Comparison of ENCODE assay signal across 18 cellular contexts in genomic region chr1:63626222-63626621, GRCh38. TPM values are rescaled to one million over a fixed set of nuclear protein-coding genes. Genes with fewer than 3 reads are reported as not detected.
DNase-seq lines count a peak whose midpoint lies in the region; ATAC-seq and TF ChIP-seq lines count a peak whose summit lies in the region.
"Had no signal": no experiment of that assay in that cellular context is flagged by ENCODE, and none has a peak within 500 bp of the region (broad histone marks: within the 10 kb centered on the region; RNA-seq: fewer than 3 reads in every experiment).

No MANE protein-coding gene starts in this region.

- H3K4me1 ChIP-seq in Loucy (ENCODE audit: insufficient read depth, low read length, poor library complexity, severe bottlenecking) (peaks cover 16% of the 10 kb centered on the region), adipocyte (ENCODE audit: control insufficient read depth, insufficient read depth, low read length) (peaks cover 75% of the 10 kb centered on the region), psoas muscle (peaks cover 66% of the 10 kb centered on the region), vagina (peaks cover 10% of the 10 kb centered on the region)

- peaks cover 12% of the 10 kb centered on the region; the same call in 1 of the 2 replicates for H3K79me2 ChIP-seq in Loucy (ENCODE audit: insufficient read depth, low read length)

- DNase-seq in adipocyte (ENCODE audit: low read depth) (peak; percentile 57), fibroblast of villous mesenchyme (ENCODE audit: low read depth) (peak; percentile 48), psoas muscle (no peak), NCI-H187 (lab: John Stamatoyannopoulos, UW) (no peak), vagina (ENCODE audit: extremely low spot score in 2 of 2) (no peak)
- DNase-seq: ACHN; activated CD8-positive, alpha-beta T cell treated with anti-CD3 and anti-CD28 coated beads, Interleukin-2, amount 10 ng/mL, durations not matched to agents 7 days and 5 days; central memory CD4-positive, alpha-beta T cell; H7; head of caudate nucleus; NCI-H1105 treated with DMSO at 0.1 percent for 48 hours; NCI-H2081; NCI-H774; stimulated activated naive CD4-positive, alpha-beta T cell; T-helper 2 cell had no signal

- H3K4me3 ChIP-seq in Loucy (ENCODE audit: low read length, poor library complexity, severe bottlenecking) (no peak overlapping the region), adipocyte (ENCODE audit: low read length) (peak overlapping the region; percentile 21), fibroblast of villous mesenchyme (ENCODE audit: low read depth, low read length) (no peak overlapping the region), psoas muscle (peak overlapping the region; percentile 60), vagina (no peak overlapping the region)
- H3K4me3 ChIP-seq: ascending aorta had no signal

- H3K9me2 ChIP-seq in Loucy (replicated peaks; ENCODE audit: low read depth, low read length): no peaks in the 10 kb centered on the region

- TF ChIP-seq CTCF in Loucy (conservative IDR thresholded peaks at IDR 0.05; ENCODE audit: low read length): no peak
- TF ChIP-seq CTCF in fibroblast of villous mesenchyme (IDR thresholded peaks at IDR 0.05; ENCODE audit: insufficient read depth, low read depth, low read length): no peak
- TF ChIP-seq CTCF in psoas muscle (IDR thresholded peaks at IDR 0.05): no peak
- no peak for TF ChIP-seq CTCF in vagina (IDR thresholded peaks at IDR 0.05)

- H3K27ac ChIP-seq in psoas muscle (peak overlapping the region; percentile 81), vagina (no peak overlapping the region)
- H3K27ac ChIP-seq: ascending aorta had no signal

- H2AFZ ChIP-seq in Loucy (ENCODE audit: low read length): no peak overlapping the region

- H3F3A ChIP-seq in Loucy (ENCODE audit: low read depth): no peaks in the 10 kb centered on the region

- no peaks in the 10 kb centered on the region for H3K27me3 ChIP-seq in Loucy (ENCODE audit: insufficient read depth, low read length, poor library complexity, severe bottlenecking)
- H3K27me3 ChIP-seq in adipocyte (replicated peaks; ENCODE audit: control insufficient read depth, insufficient read depth, low read length): no peaks in the 10 kb centered on the region
- no peaks in the 10 kb centered on the region for H3K27me3 ChIP-seq in psoas muscle (ENCODE audit: insufficient read depth in 3 of 3, low read length in 2 of 3)
- H3K27me3 ChIP-seq in vagina: no peaks in the 10 kb centered on the region
- H3K27me3 ChIP-seq: ascending aorta had no signal

- no peaks in the 10 kb centered on the region for H3K9me3 ChIP-seq in Loucy (ENCODE audit: insufficient read depth, low read depth, low read length)
- H3K9me3 ChIP-seq in adipocyte (ENCODE audit: control insufficient read depth, low read length): no peaks in the 10 kb centered on the region
- H3K9me3 ChIP-seq in psoas muscle: no peaks in the 10 kb centered on the region
- no peaks in the 10 kb centered on the region for H3K9me3 ChIP-seq in vagina
- H3K9me3 ChIP-seq: ascending aorta had no signal

- 61 to 82% (median 74%) methylated on average over 2 of the region's 2 CpGs for WGBS in psoas muscle, 3 donors

- no peak for TF ChIP-seq POLR2A in vagina (IDR thresholded peaks at IDR 0.05)

- peak overlapping the region; percentile 45 for H3K4me2 ChIP-seq in Loucy (ENCODE audit: low read depth, low read length, poor library complexity, severe bottlenecking)

- ATAC-seq in psoas muscle (no peak), GM21576 (IDR thresholded peaks at IDR 0.05; ENCODE audit: unreplicated experiment) (no peak)
- ATAC-seq: activated CD8-positive, alpha-beta T cell treated with anti-CD3 and anti-CD28 coated beads, Interleukin-2, amount 10 ng/mL, durations not matched to agents 7 days and 5 days had no signal

- H3K9ac ChIP-seq in Loucy (ENCODE audit: low read depth, low read length, poor library complexity, severe bottlenecking): no peak overlapping the region
- H3K9ac ChIP-seq in adipocyte (ENCODE audit: low read length): peak overlapping the region; percentile 80

- H4K20me1 ChIP-seq in Loucy (ENCODE audit: insufficient read depth, low read length, poor library complexity, severe bottlenecking): no peaks in the 10 kb centered on the region

- intact Hi-C loops in psoas muscle (cut with DNase I) (loop anchor here in 1 of 2 donors (10.0 kb wide), 1 partner anchor 621 kb away; no protein-coding TSS in a partner anchor), vagina (cut with DNase I) (no loop called here)

- H3K36me3 ChIP-seq in Loucy (ENCODE audit: insufficient read depth, low read length) (peaks cover 20% of the 10 kb centered on the region), adipocyte (ENCODE audit: control insufficient read depth, insufficient read depth, low read length, severe bottlenecking) (peaks cover 34% of the 10 kb centered on the region), psoas muscle (ENCODE audit: insufficient read depth in 1 of 2, low read depth in 1 of 2) (peaks cover 0 to 22% of the 10 kb centered on the region in 2 donors), vagina (peaks cover 0 to 2% of the 10 kb centered on the region in 2 donors)

RNA-seq across cellular contexts. Expression of gene PGM1, which starts 33.0 kb away (rescaled TPM):
- total RNA-seq in fibroblast of villous mesenchyme: 48.6 and 62.2 TPM in 2 replicates
- total RNA-seq in psoas muscle: 100 to 1,000 TPM; 327 to 543 (median 456) TPM
- 100 to 1,000 TPM in 2 of 3 donors, 10 to 100 TPM in 1; 59.6 to 364 (median 305) TPM for polyA plus RNA-seq in psoas muscle
- total RNA-seq in vagina: 46.4 TPM

Comparison
In these comparisons a context has a peak if more than half of its experiments do, and no peak if none do; other contexts are left out.
1. H3K4me3 ChIP-seq: peak in adipocyte (single experiment) and psoas muscle (single experiment); none in Loucy (single experiment), fibroblast of villous mesenchyme (single experiment) and vagina (0 of 2).
2. DNase-seq: peak in adipocyte (single experiment) and fibroblast of villous mesenchyme (single experiment); none in psoas muscle (0 of 2), NCI-H187 (0 of 2) and vagina (0 of 2).